8 cellular contexts compared by ENCODE assay signal in the genomic region with DNA sequence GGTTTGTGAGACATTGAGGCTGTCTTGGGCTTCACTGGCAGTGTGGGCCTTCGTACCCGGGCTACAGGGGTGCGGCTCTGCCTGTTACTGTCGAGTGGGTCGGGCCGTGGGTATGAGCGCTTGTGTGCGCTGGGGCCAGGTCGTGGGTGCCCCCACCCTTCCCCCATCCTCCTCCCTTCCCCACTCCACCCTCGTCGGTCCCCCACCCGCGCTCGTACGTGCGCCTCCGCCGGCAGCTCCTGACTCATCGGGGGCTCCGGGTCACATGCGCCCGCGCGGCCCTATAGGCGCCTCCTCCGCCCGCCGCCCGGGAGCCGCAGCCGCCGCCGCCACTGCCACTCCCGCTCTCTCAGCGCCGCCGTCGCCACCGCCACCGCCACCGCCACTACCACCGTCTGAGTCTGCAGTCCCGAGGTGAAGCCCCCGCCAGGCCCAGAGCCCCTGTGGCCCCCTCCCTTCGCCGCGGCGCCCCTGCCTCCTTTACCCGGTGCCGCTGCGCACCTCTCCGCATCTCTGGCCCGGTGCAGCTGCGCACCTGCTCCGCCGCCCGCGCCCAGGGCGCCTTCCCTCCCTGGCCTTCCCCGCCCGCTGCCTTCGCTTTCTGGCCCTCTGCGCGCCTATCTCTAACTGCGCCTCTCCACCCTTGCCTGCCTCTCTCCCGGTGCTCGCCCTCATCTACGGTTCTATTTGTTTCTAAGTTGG. TPM values are rescaled to one million over a fixed set of nuclear protein-coding genes. Genes with fewer than 3 reads are reported as not detected.
DNase-seq lines count a peak whose midpoint lies in the region; ATAC-seq, FAIRE-seq and TF ChIP-seq lines count a peak whose summit lies in the region.

A gene (plus strand): TSS at position 335 of the 702 bp plus-strand sequence. CDS start 1,253 bp downstream, outside the sequence.

- peak within 1 kb of the TSS; percentile 66 for H3K9ac ChIP-seq in IMR-90 (ENCODE audit: low read depth, low read length)

- 0 out of 2 replicates have a peak within 1 kb of the TSS, but pooled peaks have one; percentile 8 for H3K56ac ChIP-seq in IMR-90 (ENCODE audit: extremely low read depth, insufficient read depth, low read length)

- peak within 1 kb of the TSS; percentile 75 for H3K4ac ChIP-seq in IMR-90 (ENCODE audit: low read depth, low read length)

- peak within 1 kb of the TSS; percentile 93 for H2AK9ac ChIP-seq in IMR-90 (replicated peaks; ENCODE audit: low read depth, low read length, poor library complexity)

- H3K18ac ChIP-seq in IMR-90 (ENCODE audit: low read depth, low read length): peak within 1 kb of the TSS; percentile 85

- TF ChIP-seq CTCF in CD14-positive monocyte (IDR thresholded peaks at IDR 0.05) (no peak), IMR-90 (conservative IDR thresholded peaks at IDR 0.05; ENCODE audit: low read depth, low read length) (no peak), right atrium auricular region (IDR thresholded peaks at IDR 0.05) (no peak)

- peak within 1 kb of the TSS; percentile 53 for H2BK120ac ChIP-seq in IMR-90 (ENCODE audit: low read depth, low read length)

- DNase-seq in CD14-positive monocyte (ENCODE audit: low spot score) (peak; percentile 66), IMR-90 (peak; percentile 63), amniotic stem cell (lab: John Stamatoyannopoulos, UW) (peak; percentile 37), right atrium auricular region (ENCODE audit: low spot score) (peak; percentile 84), putamen (ENCODE audit: low spot score) (peak; percentile 86), urothelium cell line (ENCODE audit: low spot score) (peak; percentile 93)

- peaks cover 0 to 9% (median 5%) of the 10 kb centered on the region in 7 donors for H3K9me3 Mint-ChIP-seq in CD14-positive monocyte
- H3K9me3 Mint-ChIP-seq in T-helper 1 cell treated with Interleukin-12 subunit alpha and Interleukin-12 subunit beta and Interleukin-4 antibody, amounts not matched to agents 30 μg/mL and 1 μg/mL, for 36 hours: no peaks in the 10 kb centered on the region

- H3K14ac ChIP-seq in IMR-90 (replicated peaks; ENCODE audit: low read depth, low read length): peak within 1 kb of the TSS; percentile 69

- ATAC-seq in GM19438 (IDR thresholded peaks at IDR 0.05; ENCODE audit: low read depth, unreplicated experiment) (peak; percentile 86), IMR-90 (ENCODE audit: low read depth) (peak; percentile 92)

- H3K36me3 ChIP-seq in IMR-90 (ENCODE audit: control insufficient read depth, insufficient read depth, low read length) (peaks cover 22% of the 10 kb centered on the region), right atrium auricular region (peaks cover 4% of the 10 kb centered on the region)

- peak within 1 kb of the TSS; percentile 89 for H2AFZ ChIP-seq in IMR-90 (replicated peaks; ENCODE audit: low read length, poor library complexity)

- H4K5ac ChIP-seq in IMR-90 (ENCODE audit: low read depth, low read length): peak within 1 kb of the TSS; percentile 92

- H4K8ac ChIP-seq in IMR-90 (ENCODE audit: low read depth in 2 of 2, low read length in 2 of 2): peak within 1 kb of the TSS; percentile 88 to 100

- peaks cover 56 to 72% (median 59%) of the 10 kb centered on the region in 3 donors for H3K27me3 Mint-ChIP-seq in CD14-positive monocyte (ENCODE audit: low read depth in 3 of 3)
- no peaks in the 10 kb centered on the region for H3K27me3 Mint-ChIP-seq in T-helper 1 cell treated with Interleukin-12 subunit alpha and Interleukin-12 subunit beta and Interleukin-4 antibody, amounts not matched to agents 30 μg/mL and 1 μg/mL, for 36 hours (ENCODE audit: low read depth)

- no peak within 1 kb of the TSS for H2BK20ac ChIP-seq in IMR-90 (ENCODE audit: low read depth, low read length)

- peak; percentile 91 for FAIRE-seq in urothelium cell line (lab: Jason Lieb, UNC)

- H3K27me3 ChIP-seq in IMR-90 (ENCODE audit: control insufficient read depth, insufficient read depth, low read length) (no peaks in the 10 kb centered on the region), right atrium auricular region (no peaks in the 10 kb centered on the region)

- in situ Hi-C loops in IMR-90 (cut with MboI; ENCODE audit: low sequenced_read_pairs): no loop called here

- H2BK15ac ChIP-seq in IMR-90 (ENCODE audit: low read depth, low read length): peak within 1 kb of the TSS; percentile 81; the same call in 2 of the 3 replicates

- H3K4me2 ChIP-seq in IMR-90 (ENCODE audit: low read depth, low read length): peak within 1 kb of the TSS; percentile 96

- TF ChIP-seq POLR2A in IMR-90 (IDR thresholded peaks at IDR 0.05; ENCODE audit: low read depth, low read length): no peak

- peak within 1 kb of the TSS; percentile 90 for H3K4me3 ChIP-seq in IMR-90 (ENCODE audit: insufficient read depth, low read depth, low read length)
- peak within 1 kb of the TSS; percentile 76 to 81 for H3K4me3 ChIP-seq in right atrium auricular region

- POLR2A ChIA-PET in IMR-90 (lab: Charles Lee; ENCODE audit: unreplicated experiment): interaction anchor here (0.9 kb wide), 1 partner anchor 199 kb away, joined by 4 read pairs; no protein-coding TSS in a partner anchor

- H2BK5ac ChIP-seq in IMR-90 (ENCODE audit: low read depth, low read length, poor library complexity, severe bottlenecking): peak within 1 kb of the TSS; percentile 89

- peak within 1 kb of the TSS in 3 of 7 donors; percentile 15 to 71 (median 63) for H3K27ac Mint-ChIP-seq in CD14-positive monocyte
- peak within 1 kb of the TSS; percentile 93 for H3K27ac Mint-ChIP-seq in T-helper 1 cell treated with Interleukin-12 subunit alpha and Interleukin-12 subunit beta and Interleukin-4 antibody, amounts not matched to agents 30 μg/mL and 1 μg/mL, for 36 hours

- dilution Hi-C loops in IMR-90 (cut with HindIII; ENCODE audit: low sequenced_read_pairs, unreplicated experiment): no loop called here

- peak within 1 kb of the TSS; percentile 88 for H2AK5ac ChIP-seq in IMR-90 (ENCODE audit: low read depth, low read length)

- no peak for TF ChIP-seq RAD21 in IMR-90 (IDR thresholded peaks at IDR 0.05; ENCODE audit: low read length)

- 1% methylated on average over 23 of the region's 68 CpGs; no CpG with 5 or more reads in 1 of the 2 experiments for WGBS in IMR-90 (ENCODE audit: extremely low coverage in 2 of 2, insufficient read length in 1 of 2), 2 experiments

- H3K4me3 Mint-ChIP-seq in CD14-positive monocyte: peak within 1 kb of the TSS; percentile 77 to 95
- H3K4me3 Mint-ChIP-seq in T-helper 1 cell treated with Interleukin-12 subunit alpha and Interleukin-12 subunit beta and Interleukin-4 antibody, amounts not matched to agents 30 μg/mL and 1 μg/mL, for 36 hours: peak within 1 kb of the TSS; percentile 99

- H3K23ac ChIP-seq in IMR-90 (ENCODE audit: low read depth, low read length): peak within 1 kb of the TSS; percentile 77

- peak within 1 kb of the TSS; percentile 77; the same call in 1 of the 2 replicates for H4K91ac ChIP-seq in IMR-90 (ENCODE audit: insufficient read depth, low read depth, low read length)

- peaks cover 35 to 41% of the 10 kb centered on the region in 2 experiments for H3K79me1 ChIP-seq in IMR-90 (ENCODE audit: low read depth in 1 of 2, low read length in 2 of 2)

- H3K4me1 ChIP-seq in IMR-90 (ENCODE audit: control insufficient read depth, insufficient read depth, low read length) (peaks cover 24% of the 10 kb centered on the region), right atrium auricular region (peaks cover 0 to 23% of the 10 kb centered on the region in 2 donors)

- no TSS peak for BruUV-seq in IMR-90 (replicated peaks; lab: Mats Ljungman, UMichigan)

- peaks cover 0 to 13% of the 10 kb centered on the region in 2 donors for H3K36me3 Mint-ChIP-seq in CD14-positive monocyte
- H3K36me3 Mint-ChIP-seq in T-helper 1 cell treated with Interleukin-12 subunit alpha and Interleukin-12 subunit beta and Interleukin-4 antibody, amounts not matched to agents 30 μg/mL and 1 μg/mL, for 36 hours (ENCODE audit: low read depth): peaks cover 16% of the 10 kb centered on the region

- H3K27ac ChIP-seq in IMR-90 (ENCODE audit: insufficient read depth, low read length): peak within 1 kb of the TSS; percentile 87
- peak within 1 kb of the TSS; percentile 73 to 78 for H3K27ac ChIP-seq in right atrium auricular region

- H3K9me3 ChIP-seq in IMR-90 (ENCODE audit: control insufficient read depth, insufficient read depth, low read length): no peaks in the 10 kb centered on the region
- H3K9me3 ChIP-seq in right atrium auricular region: no peaks in the 10 kb centered on the region

- peaks cover 18% of the 10 kb centered on the region for H3K4me1 Mint-ChIP-seq in CD14-positive monocyte
- H3K4me1 Mint-ChIP-seq in T-helper 1 cell treated with Interleukin-12 subunit alpha and Interleukin-12 subunit beta and Interleukin-4 antibody, amounts not matched to agents 30 μg/mL and 1 μg/mL, for 36 hours (ENCODE audit: low read depth): peaks cover 35% of the 10 kb centered on the region

- H3K9me1 ChIP-seq in IMR-90 (ENCODE audit: insufficient read depth, low read length): peaks cover 7% of the 10 kb centered on the region; the same call in 1 of the 2 replicates

- intact Hi-C loops in CD14-positive monocyte (cut with micrococcal nuclease) (no loop called here), IMR-90 (cut with micrococcal nuclease) (no loop called here)

- H4K20me1 ChIP-seq in IMR-90 (ENCODE audit: insufficient read depth, low read length): 0 out of 2 replicates have a peak, but pooled peaks cover 6% of the 10 kb centered on the region

- CTCF ChIA-PET in IMR-90 (lab: Yijun Ruan, JAX): interaction anchor here (2.1 kb wide), 1 partner anchor 10 kb away, joined by 7 read pairs; no protein-coding TSS in a partner anchor

TF ChIP-seq in IMR-90, 13 proteins besides CTCF, POLR2A, EP300 and RAD21 (continues in another document):
- TF ChIP-seq MAZ (IDR thresholded peaks at IDR 0.05; ENCODE audit: borderline replicate concordance, low read depth, low read length): peak; percentile 85; the same call in 1 of the 2 replicates
- TF ChIP-seq FOS (IDR thresholded peaks at IDR 0.05; ENCODE audit: low read depth, low read length): peak; percentile 31; the same call in 1 of the 2 replicates
- TF ChIP-seq SMC3 (IDR thresholded peaks at IDR 0.05; ENCODE audit: low read depth, low read length): no peak
- TF ChIP-seq, protein P1, sequence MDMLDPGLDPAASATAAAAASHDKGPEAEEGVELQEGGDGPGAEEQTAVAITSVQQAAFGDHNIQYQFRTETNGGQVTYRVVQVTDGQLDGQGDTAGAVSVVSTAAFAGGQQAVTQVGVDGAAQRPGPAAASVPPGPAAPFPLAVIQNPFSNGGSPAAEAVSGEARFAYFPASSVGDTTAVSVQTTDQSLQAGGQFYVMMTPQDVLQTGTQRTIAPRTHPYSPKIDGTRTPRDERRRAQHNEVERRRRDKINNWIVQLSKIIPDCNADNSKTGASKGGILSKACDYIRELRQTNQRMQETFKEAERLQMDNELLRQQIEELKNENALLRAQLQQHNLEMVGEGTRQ (IDR thresholded peaks at IDR 0.05; ENCODE audit: low read depth, low read length): peak; percentile 89
- TF ChIP-seq CEBPB (IDR thresholded peaks at IDR 0.05; ENCODE audit: low read depth, low read length): no peak

RNA-seq across cellular contexts. Expression of the gene that starts here (rescaled TPM):
- polyA plus RNA-seq in CD14-positive monocyte: under 1 TPM; 0.09 to 0.19 TPM
- total RNA-seq in IMR-90 (2012; rRNA removed): 20.8 and 28.3 TPM in 2 replicates
- polyA plus RNA-seq in IMR-90 (2012; rRNA removed): 81.5 and 92.8 TPM in 2 replicates
- 71.8 and 86.4 TPM in 2 replicates for polyA plus RNA-seq in IMR-90 (2012; cell fraction: cytosol; rRNA removed)
- polyA plus RNA-seq in IMR-90 (2012; cell fraction: nucleus; rRNA removed; ENCODE audit: low replicate concordance): 275 and 368 TPM in 2 replicates
- total RNA-seq in right atrium auricular region: 10 to 100 TPM in 1 of 2 donors, 1 to 10 TPM in 1; 9.7 to 36.9 TPM

Comparison
In these comparisons a context has a peak if more than half of its experiments do, and no peak if none do; other contexts are left out.
1. Peak in every context shown above with its lines: DNase-seq, ATAC-seq, H3K4me3 ChIP-seq and H3K27ac ChIP-seq.
2. RNA of the gene that starts here (polyA plus RNA-seq): 71.8 to 368 TPM in IMR-90; 0.09 to 0.19 TPM in CD14-positive monocyte; every median in the first group is over 10 times any median in the second.
3. Peak in DNase-seq in CD14-positive monocyte; RNA of the gene not detected or under 1 TPM.
4. DNase-seq: peak in every context shown above with its lines; median percentile 93 in urothelium cell line; 86 in putamen; 84 in right atrium auricular region; 66 in CD14-positive monocyte; 63 in IMR-90; 37 in amniotic stem cell.